Comparison of ENCODE assay signal across 1 cellular context in genomic region chr15:38521316-38521715, GRCh38.
TF ChIP-seq lines count a peak whose summit lies in the region.

No MANE protein-coding gene starts in this region.

TF ChIP-seq in GM23338, 12 proteins besides CTCF, POLR2A, EP300 and RAD21 (continued from another document):
- no peak for TF ChIP-seq ZNF462 (CRISPR knock-in tag; IDR thresholded peaks at IDR 0.05)
- TF ChIP-seq STAT1 (IDR thresholded peaks at IDR 0.05; ENCODE audit: unreplicated experiment) = no peak
- TF ChIP-seq ZNF114 (CRISPR knock-in tag; IDR thresholded peaks at IDR 0.05) = no peak
- TF ChIP-seq POLR2AphosphoS5 (IDR thresholded peaks at IDR 0.05; ENCODE audit: low read depth) = no peak
- no peak for TF ChIP-seq REST (IDR thresholded peaks at IDR 0.05; ENCODE audit: unreplicated experiment)
- no peak for TF ChIP-seq ZNF331 (CRISPR knock-in tag; IDR thresholded peaks at IDR 0.05; ENCODE audit: low read depth)
TF ChIP-seq in GM23338: peak in this region for 0.
